In genomic region chr11:104957280-104957679, GRCh38 we compare ENCODE assay signal across 1 cellular context.
TF ChIP-seq lines count a peak whose summit lies in the region.

No MANE protein-coding gene starts in this region.

TF ChIP-seq in IMR-90, 13 proteins besides CTCF, POLR2A, EP300 and RAD21 (continued from another document):
- no peak for TF ChIP-seq MXI1 (IDR thresholded peaks at IDR 0.05; ENCODE audit: borderline replicate concordance, low read depth, low read length)
- no peak for TF ChIP-seq NFE2L2 (IDR thresholded peaks at IDR 0.05; ENCODE audit: low read depth, low read length)
- TF ChIP-seq USF2 (IDR thresholded peaks at IDR 0.05; ENCODE audit: low read depth, low read length) = no peak
- no peak for TF ChIP-seq BHLHE40 (IDR thresholded peaks at IDR 0.05; ENCODE audit: low read depth, low read length)
TF ChIP-seq in IMR-90: peak in this region for 0.
